In genomic region chr6:87971605-87972262, GRCh38 we compare ENCODE assay signal across 18 cellular contexts.
DNase-seq lines count a peak whose midpoint lies in the region; ATAC-seq, FAIRE-seq and TF ChIP-seq lines count a peak whose summit lies in the region.
"Had no signal": no experiment of that assay in that cellular context is flagged by ENCODE, and none has a peak within 500 bp of the region (broad histone marks: within the 10 kb centered on the region; RNA-seq: fewer than 3 reads in every experiment).

No MANE protein-coding gene starts in this region.

- H3K4me3 ChIP-seq in HAP-1 = no peak overlapping the region
- no peak overlapping the region for H3K4me3 ChIP-seq in RWPE2 (ENCODE audit: severe bottlenecking)
- H3K4me3 ChIP-seq in fibroblast of the aortic adventitia (ENCODE audit: low read depth, low read length) = no peak overlapping the region

- H3K27ac ChIP-seq in RWPE2 (ENCODE audit: poor library complexity, severe bottlenecking) = no peak overlapping the region

- ATAC-seq in RWPE2 (ENCODE audit: low read depth) = 0 out of 3 replicates have a peak, but pooled peaks have one; percentile 31
- no peak for ATAC-seq in activated T-cell treated with anti-CD3 and anti-CD28 coated beads, Interleukin-2, amount 50 U/mL, for 4 hours
- ATAC-seq: PC-3, SK-N-SH treated with all-trans-retinoic acid at 6 μM for 48 hours had no signal

- H3K9me3 ChIP-seq in HAP-1 = no peaks in the 10 kb centered on the region
- no peaks in the 10 kb centered on the region for H3K9me3 ChIP-seq in RWPE2 (ENCODE audit: severe bottlenecking)

- FAIRE-seq in GM12892 (lab: Jason Lieb, UNC) = no peak

- H3K4me1 Mint-ChIP-seq in progenitor cell of endocrine pancreas (ENCODE audit: low read depth) = peaks cover 9% of the 10 kb centered on the region
- no peaks in the 10 kb centered on the region for H3K4me1 Mint-ChIP-seq in activated T-cell treated with anti-CD3 and anti-CD28 coated beads, Interleukin-2, amount 50 U/mL, for 4 hours (ENCODE audit: low read depth)
- H3K4me1 Mint-ChIP-seq: H9 had no signal

- no peak overlapping the region for H3K4me3 Mint-ChIP-seq in progenitor cell of endocrine pancreas (ENCODE audit: low read depth)
- H3K4me3 Mint-ChIP-seq in activated T-cell treated with anti-CD3 and anti-CD28 coated beads, Interleukin-2, amount 50 U/mL, for 4 hours = no peak overlapping the region
- H3K4me3 Mint-ChIP-seq: H9 had no signal

- no peak for TF ChIP-seq POLR2A in GM12892 (IDR thresholded peaks at IDR 0.05; ENCODE audit: low read depth, low read length)

- H3K27me3 Mint-ChIP-seq in progenitor cell of endocrine pancreas = no peaks in the 10 kb centered on the region
- H3K27me3 Mint-ChIP-seq in activated T-cell treated with anti-CD3 and anti-CD28 coated beads, Interleukin-2, amount 50 U/mL, for 4 hours (ENCODE audit: low read depth) = peaks cover 2% of the 10 kb centered on the region

- H3K36me3 ChIP-seq in HAP-1 (replicated peaks) (no peaks in the 10 kb centered on the region), RWPE2 (ENCODE audit: low read depth) (no peaks in the 10 kb centered on the region)

- DNase-seq in HAP-1 (ENCODE audit: low spot score in 2 of 2) (peak; percentile 33 to 85), RWPE2 (ENCODE audit: low spot score) (no peak), fibroblast of the aortic adventitia (ENCODE audit: low read depth) (peak; percentile 1), progenitor cell of endocrine pancreas (ENCODE audit: low spot score, unreplicated experiment) (no peak), DMS 273 treated with DMSO at 0.1 percent for 48 hours (lab: John Stamatoyannopoulos, UW) (no peak), GM12892 (ENCODE audit: insufficient read length) (no peak)
- DNase-seq in activated T-cell treated with anti-CD3 and anti-CD28 coated beads, Interleukin-2, amount 50 U/mL, for 4 hours = no peak
- DNase-seq: C1 segment of cervical spinal cord, GF-D8, H9, MM.1S, NCI-H1092, NCI-H146, NCI-H2029 treated with DMSO at 0.1 percent for 48 hours, PC-3, RPMI8226, SIG-M5 had no signal

- peaks cover 36% of the 10 kb centered on the region for H3K4me1 ChIP-seq in HAP-1
- H3K4me1 ChIP-seq in RWPE2 (ENCODE audit: insufficient read depth, poor library complexity, severe bottlenecking) = no peaks in the 10 kb centered on the region

- no peaks in the 10 kb centered on the region for H3K9me3 Mint-ChIP-seq in progenitor cell of endocrine pancreas (ENCODE audit: low read depth)
- H3K9me3 Mint-ChIP-seq in activated T-cell treated with anti-CD3 and anti-CD28 coated beads, Interleukin-2, amount 50 U/mL, for 4 hours = peaks cover 3% of the 10 kb centered on the region

- TF ChIP-seq CTCF in RWPE2 (IDR thresholded peaks at IDR 0.05; ENCODE audit: poor library complexity, severe bottlenecking) (no peak), fibroblast of the aortic adventitia (IDR thresholded peaks at IDR 0.05; ENCODE audit: insufficient read depth, low read length) (no peak), progenitor cell of endocrine pancreas (IDR thresholded peaks at IDR 0.05; ENCODE audit: unreplicated experiment) (no peak)

- no peaks in the 10 kb centered on the region for H3K36me3 Mint-ChIP-seq in progenitor cell of endocrine pancreas (ENCODE audit: insufficient read depth)
- H3K36me3 Mint-ChIP-seq in activated T-cell treated with anti-CD3 and anti-CD28 coated beads, Interleukin-2, amount 50 U/mL, for 4 hours (ENCODE audit: insufficient read depth) = no peaks in the 10 kb centered on the region

- H3K27me3 ChIP-seq in HAP-1 (ENCODE audit: low read depth) (no peaks in the 10 kb centered on the region), RWPE2 (ENCODE audit: insufficient read depth, poor library complexity, severe bottlenecking) (peaks cover 24% of the 10 kb centered on the region)

- H3K27ac Mint-ChIP-seq in progenitor cell of endocrine pancreas = peak overlapping the region; percentile 2
- H3K27ac Mint-ChIP-seq: H9 had no signal

- in situ Hi-C loops in HAP-1 (cut with MboI; ENCODE audit: low sequenced_read_pairs) = no loop called here

Comparison
In these comparisons a context has a peak if more than half of its experiments do, and no peak if none do; other contexts are left out.
1. DNase-seq: peak in HAP-1 (2 of 2) and fibroblast of the aortic adventitia (single experiment); none in RWPE2 (single experiment), progenitor cell of endocrine pancreas (single experiment), activated T-cell treated with anti-CD3 and anti-CD28 coated beads, Interleukin-2, amount 50 U/mL, for 4 hours (single experiment), DMS 273 treated with DMSO at 0.1 percent for 48 hours (single experiment) and GM12892 (single experiment).